9 cellular contexts compared by ENCODE assay signal in genomic region chr6:132768051-132768517, GRCh38. TPM values are rescaled to one million over a fixed set of nuclear protein-coding genes. Genes with fewer than 3 reads are reported as not detected.
A peak's percentile ranks its signal among the peaks of the same experiment; 100 is the strongest.
DNase-seq lines count a peak whose midpoint lies in the region; ATAC-seq and TF ChIP-seq lines count a peak whose summit lies in the region.
"Had no signal": no experiment of that assay in that cellular context is flagged by ENCODE, and none has a peak within 500 bp of the region (broad histone marks: within the 10 kb centered on the region; RNA-seq: fewer than 3 reads in every experiment).

No MANE protein-coding gene starts in this region.

- peak overlapping the region; percentile 56 for H2AFZ ChIP-seq in PC-3 (ENCODE audit: low read length)

- no peaks in the 10 kb centered on the region for H3K9me3 ChIP-seq in ES-I3 (ENCODE audit: control insufficient read depth, insufficient read depth, low read length)
- no peaks in the 10 kb centered on the region for H3K9me3 ChIP-seq in PC-3 (ENCODE audit: low read length)
- no peaks in the 10 kb centered on the region for H3K9me3 ChIP-seq in colonic mucosa

- H3K27me3 ChIP-seq in PC-3 (ENCODE audit: low read length) (no peaks in the 10 kb centered on the region), colonic mucosa (no peaks in the 10 kb centered on the region)

- H3K36me3 ChIP-seq in ES-I3 (ENCODE audit: insufficient read depth, low read length) (no peaks in the 10 kb centered on the region), PC-3 (ENCODE audit: low read depth, low read length) (no peaks in the 10 kb centered on the region; the same call in 1 of the 2 replicates), colonic mucosa (no peaks in the 10 kb centered on the region)

- H3K4me1 ChIP-seq in ES-I3 (ENCODE audit: insufficient read depth, low read length) (no peaks in the 10 kb centered on the region), PC-3 (ENCODE audit: insufficient read depth, low read length) (peaks cover 14% of the 10 kb centered on the region), colonic mucosa (no peaks in the 10 kb centered on the region)

- H3K9ac ChIP-seq in ES-I3 (ENCODE audit: low read depth, low read length) (peak overlapping the region; percentile 46; the same call in 1 of the 2 replicates), PC-3 (ENCODE audit: low read length) (no peak overlapping the region), colonic mucosa (ENCODE audit: low read depth in 2 of 2, low read length in 2 of 2) (no peak overlapping the region)

- H4K20me1 ChIP-seq in PC-3 (ENCODE audit: low read length) = no peaks in the 10 kb centered on the region

- H3F3A ChIP-seq in PC-3 (ENCODE audit: low read length, unreplicated experiment) = peaks cover 5% of the 10 kb centered on the region

- TF ChIP-seq CTCF in PC-3 (conservative IDR thresholded peaks at IDR 0.05; ENCODE audit: low read depth, low read length) = peak; percentile 89
- peak; percentile 48 for TF ChIP-seq CTCF in colonic mucosa (IDR thresholded peaks at IDR 0.05)

- DNase-seq in PC-3 (peak; percentile 69), colonic mucosa (peak; percentile 56), medulla oblongata (ENCODE audit: extremely low spot score) (peak; percentile 72), NCI-H2081 treated with DMSO at 0.1 percent for 48 hours (lab: John Stamatoyannopoulos, UW) (no peak), midbrain (lab: John Stamatoyannopoulos, UW) (no peak)

- no TSS peak for BruUV-seq in PC-3 (replicated peaks; lab: Mats Ljungman, UMichigan)

- H3K9me2 ChIP-seq in PC-3 (replicated peaks; ENCODE audit: low read length) = no peaks in the 10 kb centered on the region

- ATAC-seq in GM19463 (IDR thresholded peaks at IDR 0.05; ENCODE audit: unreplicated experiment) (peak; percentile 78), HG03342 (IDR thresholded peaks at IDR 0.05; ENCODE audit: unreplicated experiment) (peak; percentile 70), PC-3 (peak; percentile 72)

- intact Hi-C loops in PC-3 (cut with micrococcal nuclease) (loop anchor here (1.0 to 5.0 kb wide), 4 partner anchors 53 to 238 kb away; no protein-coding TSS in a partner anchor), colonic mucosa (cut with DNase I) (loop anchor here (5.0 kb wide), 2 partner anchors 101 to 236 kb away; no protein-coding TSS in a partner anchor)

- peak overlapping the region; percentile 67; the same call in 1 of the 2 replicates for H3K4me2 ChIP-seq in PC-3 (ENCODE audit: low read length)

- POLR2A ChIA-PET in PC-3 (lab: Charles Lee; ENCODE audit: unreplicated experiment) = no interaction called here

- CTCF ChIA-PET in PC-3 (lab: Charles Lee) = no interaction called here

- no peaks in the 10 kb centered on the region for H3K79me2 ChIP-seq in PC-3 (ENCODE audit: low read length)

- H3K4me3 ChIP-seq in PC-3 (ENCODE audit: low read length) (peak overlapping the region; percentile 46; the same call in 1 of the 2 replicates), colonic mucosa (no peak overlapping the region)

- H3K27ac ChIP-seq in PC-3 (ENCODE audit: low read length) = no peak overlapping the region
- no peak overlapping the region for H3K27ac ChIP-seq in colonic mucosa

RNA-seq across cellular contexts. Expression of gene VNN2, which starts 10.4 kb away (rescaled TPM):
- total RNA-seq in PC-3 (2014; rRNA removed) (not detected in 2 replicates), colonic mucosa (1 to 10 TPM in 1 of 2 donors, under 1 TPM in 1; 0.84 to 1.6 TPM)

RNA-seq across cellular contexts. Expression of gene SLC18B1, which starts 30.4 kb away (rescaled TPM):
- total RNA-seq in PC-3 (2014; rRNA removed) = 8.4 and 9.1 TPM in 2 replicates
- total RNA-seq in colonic mucosa = 10 to 100 TPM; 11.1 to 11.8 TPM

RNA-seq across cellular contexts. Expression of gene RPS12, which starts 46.3 kb away (rescaled TPM):
- 770 and 1,189 TPM in 2 replicates for total RNA-seq in PC-3 (2014; rRNA removed)
- 100 to 1,000 TPM; 829 to 885 TPM for total RNA-seq in colonic mucosa

RNA-seq across cellular contexts. Expression of gene VNN1, which starts 54.2 kb away (rescaled TPM):
- total RNA-seq in PC-3 (2014; rRNA removed) (0.04 and 0.12 TPM in 2 replicates), colonic mucosa (1 to 10 TPM in 1 of 2 donors, under 1 TPM in 1; 0.62 to 6.4 TPM)
- total RNA-seq: activated CD8-positive, alpha-beta memory T cell treated with anti-CD3 and anti-CD28 coated beads for 36 hours had no signal

Comparison
In these comparisons a context has a peak if more than half of its experiments do, and no peak if none do; other contexts are left out.
1. DNase-seq: peak in PC-3 (single experiment), colonic mucosa (single experiment) and medulla oblongata (single experiment); none in NCI-H2081 treated with DMSO at 0.1 percent for 48 hours (single experiment) and midbrain (single experiment).
2. Peak in every context shown above with its lines, with median percentiles within 50 percentile points of each other: ATAC-seq.